ENCODE assay signal across 13 cellular contexts in genomic region chr6:144263786-144264185, GRCh38. TPM values are rescaled to one million over a fixed set of nuclear protein-coding genes. Genes with fewer than 3 reads are reported as not detected.
DNase-seq lines count a peak whose midpoint lies in the region; ATAC-seq, FAIRE-seq and TF ChIP-seq lines count a peak whose summit lies in the region.
"Had no signal": no experiment of that assay in that cellular context is flagged by ENCODE, and none has a peak within 500 bp of the region (broad histone marks: within the 10 kb centered on the region; RNA-seq: fewer than 3 reads in every experiment).

No MANE protein-coding gene starts in this region.

- H3K27me3 Mint-ChIP-seq in brain = no peaks in the 10 kb centered on the region
- H3K27me3 Mint-ChIP-seq: dendritic cell treated with granulocyte-macrophage colony-stimulating factor and Interleukin-4, amounts not matched to agents 40 ng/mL and 50 ng/mL, for 4 days had no signal

- H3K9ac ChIP-seq in IMR-90 (ENCODE audit: low read depth, low read length) = no peak overlapping the region

- H3K23ac ChIP-seq in IMR-90 (ENCODE audit: low read depth, low read length) = peak overlapping the region; percentile 64; the same call in 1 of the 2 replicates

- H3K4me1 Mint-ChIP-seq in brain = peaks cover 40% of the 10 kb centered on the region

- H3K4me3 ChIP-seq in IMR-90 (ENCODE audit: insufficient read depth, low read depth, low read length) = no peak overlapping the region
- H3K4me3 ChIP-seq in lower lobe of right lung = no peak overlapping the region
- no peak overlapping the region for H3K4me3 ChIP-seq in thoracic aorta
- H3K4me3 ChIP-seq in effector memory CD4-positive, alpha-beta T cell (ENCODE audit: insufficient read depth, low read depth, low read length, poor library complexity, severe bottlenecking) = no peak overlapping the region

- peak overlapping the region; percentile 26; the same call in 1 of the 2 replicates for H3K4me2 ChIP-seq in IMR-90 (ENCODE audit: low read depth, low read length)

- H4K8ac ChIP-seq in IMR-90 (ENCODE audit: low read depth in 2 of 2, low read length in 2 of 2) = peak overlapping the region in 1 of 2 experiments; percentile 85; a peak in 2 of 4 replicates

- H2AK5ac ChIP-seq in IMR-90 (ENCODE audit: low read depth, low read length) = no peak overlapping the region

- H3K18ac ChIP-seq in IMR-90 (ENCODE audit: low read depth, low read length) = 0 out of 2 replicates have a peak overlapping the region, but pooled peaks have one; percentile 48

- no TSS peak for BruUV-seq in IMR-90 (replicated peaks; lab: Mats Ljungman, UMichigan)

- in situ Hi-C loops in IMR-90 (cut with MboI; ENCODE audit: low sequenced_read_pairs) = no loop called here

- H4K91ac ChIP-seq in IMR-90 (ENCODE audit: insufficient read depth, low read depth, low read length) = no peak overlapping the region

- H3K9me1 ChIP-seq in IMR-90 (ENCODE audit: insufficient read depth, low read length) = 0 out of 2 replicates have a peak, but pooled peaks cover 8% of the 10 kb centered on the region

- FAIRE-seq in GM12892 (lab: Jason Lieb, UNC) = no peak

- H4K20me1 ChIP-seq in IMR-90 (ENCODE audit: insufficient read depth, low read length) = no peaks in the 10 kb centered on the region

- H3K4me1 ChIP-seq in IMR-90 (ENCODE audit: control insufficient read depth, insufficient read depth, low read length) (peaks cover 11% of the 10 kb centered on the region), lower lobe of right lung (peaks cover 23% of the 10 kb centered on the region), thoracic aorta (ENCODE audit: control insufficient read depth in 1 of 2, low read depth in 2 of 2) (peaks cover 24 to 37% of the 10 kb centered on the region in 2 donors)
- no peaks in the 10 kb centered on the region for H3K4me1 ChIP-seq in effector memory CD4-positive, alpha-beta T cell (ENCODE audit: control insufficient read depth, insufficient read depth, low read length, poor library complexity, severe bottlenecking)

- CTCF ChIA-PET in IMR-90 (lab: Yijun Ruan, JAX) = no interaction called here

- H3K27ac ChIP-seq in IMR-90 (ENCODE audit: insufficient read depth, low read length) (peak overlapping the region; percentile 21; the same call in 1 of the 2 replicates), lower lobe of right lung (peak overlapping the region; percentile 59), thoracic aorta (peak overlapping the region; percentile 78 to 83)
- H3K27ac ChIP-seq in effector memory CD4-positive, alpha-beta T cell (ENCODE audit: insufficient read depth, low read length, poor library complexity, severe bottlenecking) = no peak overlapping the region

- H2AK9ac ChIP-seq in IMR-90 (replicated peaks; ENCODE audit: low read depth, low read length, poor library complexity) = no peak overlapping the region

- POLR2A ChIA-PET in IMR-90 (lab: Charles Lee; ENCODE audit: unreplicated experiment) = no interaction called here

- peaks cover 3% of the 10 kb centered on the region for H3K36me3 Mint-ChIP-seq in brain
- H3K36me3 Mint-ChIP-seq: activated naive CD4-positive, alpha-beta T cell treated with anti-CD3 and anti-CD28 coated beads, Interleukin-2, amount 50 U/mL, for 72 hours had no signal

- H3K9me3 Mint-ChIP-seq in brain = peaks cover 0 to 11% (median 3%) of the 10 kb centered on the region in 5 experiments
- H3K9me3 Mint-ChIP-seq: activated naive CD4-positive, alpha-beta T cell treated with anti-CD3 and anti-CD28 coated beads, Interleukin-2, amount 50 U/mL, for 72 hours; dendritic cell treated with granulocyte-macrophage colony-stimulating factor and Interleukin-4, amounts not matched to agents 40 ng/mL and 50 ng/mL, for 4 days had no signal

- no peaks in the 10 kb centered on the region for H3K27me3 ChIP-seq in IMR-90 (ENCODE audit: control insufficient read depth, insufficient read depth, low read length)
- H3K27me3 ChIP-seq in lower lobe of right lung (ENCODE audit: low read depth) = no peaks in the 10 kb centered on the region
- H3K27me3 ChIP-seq in thoracic aorta (replicated peaks; ENCODE audit: insufficient read depth) = no peaks in the 10 kb centered on the region
- H3K27me3 ChIP-seq in effector memory CD4-positive, alpha-beta T cell (replicated peaks; ENCODE audit: control insufficient read depth, insufficient read depth, low read length, poor library complexity, severe bottlenecking) = no peaks in the 10 kb centered on the region

- no peak overlapping the region for H3K4me3 Mint-ChIP-seq in brain
- H3K4me3 Mint-ChIP-seq: dendritic cell treated with granulocyte-macrophage colony-stimulating factor and Interleukin-4, amounts not matched to agents 40 ng/mL and 50 ng/mL, for 4 days had no signal

- DNase-seq in IMR-90 = peak; percentile 38
- no peak for DNase-seq in lower lobe of right lung
- DNase-seq in thoracic aorta (ENCODE audit: low spot score) = no peak
- DNase-seq in GM12892 (ENCODE audit: insufficient read length) = no peak
- DNase-seq in activated effector memory CD4-positive, alpha-beta T cell treated with anti-CD3 and anti-CD28 coated beads, Interleukin-2, amount 50 U/mL, for 16 hours = no peak
- DNase-seq in effector memory CD4-positive, alpha-beta T cell = no peak
- DNase-seq: head of caudate nucleus, MM.1S, NCI-H446 had no signal

- H3K36me3 ChIP-seq in IMR-90 (ENCODE audit: control insufficient read depth, insufficient read depth, low read length) = no peaks in the 10 kb centered on the region
- H3K36me3 ChIP-seq in lower lobe of right lung = no peaks in the 10 kb centered on the region
- no peaks in the 10 kb centered on the region for H3K36me3 ChIP-seq in thoracic aorta
- no peaks in the 10 kb centered on the region for H3K36me3 ChIP-seq in effector memory CD4-positive, alpha-beta T cell (ENCODE audit: control insufficient read depth, insufficient read depth, low read length)

- TF ChIP-seq RAD21 in IMR-90 (IDR thresholded peaks at IDR 0.05; ENCODE audit: low read length) = no peak

- ATAC-seq in IMR-90 (ENCODE audit: low read depth) (peak; percentile 28), lower lobe of right lung (no peak), thoracic aorta (ENCODE audit: insufficient number of reproducible peaks, low FRiP score, low read depth) (no peak), GM21528 (IDR thresholded peaks at IDR 0.05; ENCODE audit: low FRiP score, unreplicated experiment) (no peak)
- ATAC-seq: activated naive CD4-positive, alpha-beta T cell treated with anti-CD3 and anti-CD28 coated beads, Interleukin-2, amount 50 U/mL, for 72 hours had no signal

- no peak overlapping the region for H4K5ac ChIP-seq in IMR-90 (ENCODE audit: low read depth, low read length)

- dilution Hi-C loops in IMR-90 (cut with HindIII; ENCODE audit: low sequenced_read_pairs, unreplicated experiment) = no loop called here

- H2AFZ ChIP-seq in IMR-90 (replicated peaks; ENCODE audit: low read length, poor library complexity) = no peak overlapping the region

- H2BK20ac ChIP-seq in IMR-90 (ENCODE audit: low read depth, low read length) = peak overlapping the region; percentile 35; the same call in 1 of the 2 replicates

- no peaks in the 10 kb centered on the region for H3K79me1 ChIP-seq in IMR-90 (ENCODE audit: low read depth in 1 of 2, low read length in 2 of 2)

- intact Hi-C loops in IMR-90 (cut with micrococcal nuclease) = loop anchor here (1.0 kb wide), 2 partner anchors 21 to 47 kb away; no protein-coding TSS in a partner anchor
- intact Hi-C loops in lower lobe of right lung (cut with DNase I) = no loop called here

- H3K56ac ChIP-seq in IMR-90 (ENCODE audit: extremely low read depth, insufficient read depth, low read length) = peak overlapping the region; percentile 88; the same call in 1 of the 2 replicates

- no peak overlapping the region for H2BK15ac ChIP-seq in IMR-90 (ENCODE audit: low read depth, low read length)

- H3K9me3 ChIP-seq in IMR-90 (ENCODE audit: control insufficient read depth, insufficient read depth, low read length) = no peaks in the 10 kb centered on the region
- H3K9me3 ChIP-seq in lower lobe of right lung = no peaks in the 10 kb centered on the region
- H3K9me3 ChIP-seq in thoracic aorta = no peaks in the 10 kb centered on the region
- no peaks in the 10 kb centered on the region for H3K9me3 ChIP-seq in effector memory CD4-positive, alpha-beta T cell (ENCODE audit: control insufficient read depth, low read length)

- no CpG with 5 or more reads among the region's 3 CpGs for WGBS in IMR-90 (ENCODE audit: extremely low coverage in 2 of 2, insufficient read length in 1 of 2), 2 experiments

- no peak for TF ChIP-seq POLR2A in IMR-90 (IDR thresholded peaks at IDR 0.05; ENCODE audit: low read depth, low read length)
- TF ChIP-seq POLR2A in GM12892 (IDR thresholded peaks at IDR 0.05; ENCODE audit: low read depth, low read length) = no peak

- H2BK5ac ChIP-seq in IMR-90 (ENCODE audit: low read depth, low read length, poor library complexity, severe bottlenecking) = peak overlapping the region; percentile 86

- H2BK120ac ChIP-seq in IMR-90 (ENCODE audit: low read depth, low read length) = peak overlapping the region; percentile 82; the same call in 1 of the 2 replicates

- H3K27ac Mint-ChIP-seq in brain = peak overlapping the region in 3 of 5 experiments; percentile 75 to 89 (median 87)
- H3K27ac Mint-ChIP-seq: activated naive CD4-positive, alpha-beta T cell treated with anti-CD3 and anti-CD28 coated beads, Interleukin-2, amount 50 U/mL, for 72 hours had no signal

- TF ChIP-seq CTCF in IMR-90 (conservative IDR thresholded peaks at IDR 0.05; ENCODE audit: low read depth, low read length) (no peak), brain (conservative IDR thresholded peaks at IDR 0.05) (no peak), lower lobe of right lung (IDR thresholded peaks at IDR 0.05) (no peak), thoracic aorta (IDR thresholded peaks at IDR 0.05) (no peak)

- no peak overlapping the region for H3K14ac ChIP-seq in IMR-90 (replicated peaks; ENCODE audit: low read depth, low read length)

- peak overlapping the region; percentile 47; the same call in 1 of the 2 replicates for H3K4ac ChIP-seq in IMR-90 (ENCODE audit: low read depth, low read length)

TF ChIP-seq in IMR-90, 13 proteins besides CTCF, POLR2A, EP300 and RAD21 (continues in another document):
- TF ChIP-seq RCOR1 (IDR thresholded peaks at IDR 0.05; ENCODE audit: insufficient replicate concordance, low read length) (no peak), MAFK (IDR thresholded peaks at IDR 0.05; ENCODE audit: low read depth, low read length) (no peak), CHD1 (IDR thresholded peaks at IDR 0.05; ENCODE audit: low read depth, low read length) (no peak), RFX5 (IDR thresholded peaks at IDR 0.05; ENCODE audit: low read depth, low read length) (no peak), FOS (IDR thresholded peaks at IDR 0.05; ENCODE audit: low read depth, low read length) (no peak), NFE2L2 (IDR thresholded peaks at IDR 0.05; ENCODE audit: low read depth, low read length) (no peak)

RNA-seq across cellular contexts. Expression of gene UTRN, which starts 21.3 kb away (rescaled TPM):
- total RNA-seq in IMR-90 (2012; rRNA removed) = 83.5 and 91.4 TPM in 2 replicates
- 17.3 and 18.7 TPM in 2 replicates for polyA plus RNA-seq in IMR-90 (2012; rRNA removed)
- 6.6 and 11.2 TPM in 2 replicates for polyA plus RNA-seq in IMR-90 (2012; cell fraction: cytosol; rRNA removed)
- 11.9 and 27.9 TPM in 2 replicates for polyA plus RNA-seq in IMR-90 (2012; cell fraction: nucleus; rRNA removed; ENCODE audit: low replicate concordance)
- polyA plus RNA-seq in brain (ENCODE audit: insufficient read depth, low read depth, low replicate concordance) = 4.1 TPM
- total RNA-seq in lower lobe of right lung = 275 TPM
- total RNA-seq in thoracic aorta = 100 to 1,000 TPM; 163 to 243 TPM
- polyA plus RNA-seq in GM12892 (2012; ENCODE audit: missing spikeins) = 13.3 TPM
